In genomic region chr4:128917781-128918180, GRCh38 we compare ENCODE assay signal across 10 cellular contexts.
DNase-seq lines count a peak whose midpoint lies in the region; ATAC-seq and TF ChIP-seq lines count a peak whose summit lies in the region.
"Had no signal": no experiment of that assay in that cellular context is flagged by ENCODE, and none has a peak within 500 bp of the region (broad histone marks: within the 10 kb centered on the region; RNA-seq: fewer than 3 reads in every experiment).

No MANE protein-coding gene starts in this region.

- no peaks in the 10 kb centered on the region for H3K36me3 ChIP-seq in tibial nerve

- in situ Hi-C loops in GM13976 (cut with MboI; ENCODE audit: low sequenced_read_pairs, unreplicated experiment): no loop called here

- TF ChIP-seq CTCF in GM13976 (IDR thresholded peaks at IDR 0.05; ENCODE audit: borderline replicate concordance, control extremely low read depth, extremely low read depth, insufficient read depth, missing control alignments) (no peak), tibial nerve (IDR thresholded peaks at IDR 0.05) (no peak)

- H3K9me3 ChIP-seq in tibial nerve: no peaks in the 10 kb centered on the region

- no peaks in the 10 kb centered on the region for H3K27me3 Mint-ChIP-seq in activated T-helper 17 cell treated with anti-CD3 and anti-CD28 coated beads, Interleukin-2, amount 50 U/mL, for 72 hours

- peaks cover 12% of the 10 kb centered on the region for H3K4me1 Mint-ChIP-seq in activated T-helper 17 cell treated with anti-CD3 and anti-CD28 coated beads, Interleukin-2, amount 50 U/mL, for 72 hours

- H3K4me1 ChIP-seq in tibial nerve: no peaks in the 10 kb centered on the region

- no peaks in the 10 kb centered on the region for H3K9me3 Mint-ChIP-seq in activated T-helper 17 cell treated with anti-CD3 and anti-CD28 coated beads, Interleukin-2, amount 50 U/mL, for 72 hours

- ATAC-seq in GM19468 (IDR thresholded peaks at IDR 0.05; ENCODE audit: extremely low read depth, unreplicated experiment): peak; percentile 41
- peak; percentile 63 for ATAC-seq in HG03103 (IDR thresholded peaks at IDR 0.05; ENCODE audit: low read depth, unreplicated experiment)
- ATAC-seq in activated T-helper 17 cell treated with anti-CD3 and anti-CD28 coated beads, Interleukin-2, amount 50 U/mL, for 72 hours (replicated peaks): peak; percentile 28
- ATAC-seq: Panc1, sciatic nerve had no signal

- no peak overlapping the region for H3K4me3 Mint-ChIP-seq in activated T-helper 17 cell treated with anti-CD3 and anti-CD28 coated beads, Interleukin-2, amount 50 U/mL, for 72 hours

- no peak for TF ChIP-seq EP300 in tibial nerve (IDR thresholded peaks at IDR 0.05)

- DNase-seq in GM13976 (ENCODE audit: low spot score) (peak; percentile 26), tibial nerve (ENCODE audit: low spot score in 2 of 2) (no peak)
- no peak for DNase-seq in activated CD4-positive, CD25-positive, alpha-beta regulatory T cell (lab: John Stamatoyannopoulos, UW)
- no peak for DNase-seq in activated CD4-positive, alpha-beta T cell treated with anti-CD3 and anti-CD28 coated beads, Interleukin-2, amount 50 U/mL, for 48 hours
- no peak for DNase-seq in activated CD4-positive, alpha-beta T cell treated with anti-CD3 and anti-CD28 coated beads, Interleukin-2, amount 50 U/mL, for 1 hour

- no peak for TF ChIP-seq POLR2A in tibial nerve (IDR thresholded peaks at IDR 0.05)

- no peaks in the 10 kb centered on the region for H3K27me3 ChIP-seq in tibial nerve

- no peak overlapping the region for H3K27ac Mint-ChIP-seq in activated T-helper 17 cell treated with anti-CD3 and anti-CD28 coated beads, Interleukin-2, amount 50 U/mL, for 72 hours

- no peak overlapping the region for H3K4me3 ChIP-seq in tibial nerve

- H3K27ac ChIP-seq in tibial nerve: no peak overlapping the region

- 47 to 68% methylated on average over 2 of the region's 2 CpGs for WGBS in tibial nerve, 2 donors

- H3K36me3 Mint-ChIP-seq in activated T-helper 17 cell treated with anti-CD3 and anti-CD28 coated beads, Interleukin-2, amount 50 U/mL, for 72 hours (ENCODE audit: low read depth): no peaks in the 10 kb centered on the region
